8 cellular contexts compared by ENCODE assay signal in genomic region chr1:8031176-8031785, GRCh38. TPM values are rescaled to one million over a fixed set of nuclear protein-coding genes. Genes with fewer than 3 reads are reported as not detected.
A peak's percentile ranks its signal among the peaks of the same experiment; 100 is the strongest.
DNase-seq lines count a peak whose midpoint lies in the region; ATAC-seq and TF ChIP-seq lines count a peak whose summit lies in the region.

No MANE protein-coding gene starts in this region.

- DNase-seq in CD4-positive, alpha-beta T cell, result peak in 2 of 10 experiments; percentile 6 to 17
- no peak for DNase-seq in HCT116 (ENCODE audit: low read depth, low spot score)
- DNase-seq in fibroblast of villous mesenchyme (ENCODE audit: low read depth), result peak; percentile 84
- DNase-seq in transverse colon, result no peak
- DNase-seq in stimulated activated CD4-positive, alpha-beta T cell treated with anti-CD3 and anti-CD28 coated beads, Interleukin-12 subunit alpha, Interleukin-12 subunit beta, amount 100 ng/mL, for 4 hours, result no peak

- peaks cover 6% of the 10 kb centered on the region for H3K4me1 Mint-ChIP-seq in CD4-positive, alpha-beta T cell (ENCODE audit: low read depth)

- H3K9me3 Mint-ChIP-seq in CD4-positive, alpha-beta T cell, result no peaks in the 10 kb centered on the region

- no TSS peak for BruUV-seq in HCT116 (replicated peaks; lab: Mats Ljungman, UMichigan)

- 74 to 80% methylated on average over 8 to 9 of the region's 9 CpGs for WGBS in transverse colon (ENCODE audit: low coverage in 1 of 2), 2 donors

- H3K79me2 ChIP-seq in HCT116 (ENCODE audit: insufficient read depth, low read length) (peaks cover 19% of the 10 kb centered on the region), SU-DHL-6 (ENCODE audit: insufficient read depth, low read length) (no peaks in the 10 kb centered on the region)

- peak; percentile 90 for TF ChIP-seq CTCF in CD4-positive, alpha-beta T cell (IDR thresholded peaks at IDR 0.05)
- peak; percentile 55 to 63 (median 61); a peak in 5 of 6 replicates for TF ChIP-seq CTCF in HCT116 (IDR thresholded peaks at IDR 0.05 in 2 of 3, conservative IDR thresholded peaks at IDR 0.05 in 1 of 3; ENCODE audit: borderline replicate concordance in 1 of 3, insufficient read depth in 1 of 3, low read depth in 2 of 3, low read length in 2 of 3)
- TF ChIP-seq CTCF in SU-DHL-6 (IDR thresholded peaks at IDR 0.05; ENCODE audit: insufficient read depth, low read length, poor library complexity, severe bottlenecking), result peak; percentile 72
- TF ChIP-seq CTCF in fibroblast of villous mesenchyme (IDR thresholded peaks at IDR 0.05; ENCODE audit: insufficient read depth, low read depth, low read length), result peak; percentile 61
- TF ChIP-seq CTCF in transverse colon (IDR thresholded peaks at IDR 0.05), result peak; percentile 54 to 76 (median 65)

- in situ Hi-C loops in transverse colon (cut with MboI; ENCODE audit: low pct_ligation_motif_present in 1 of 4, low pct_unique_long_range_greater_than_20kb in 1 of 4, low sequenced_read_pairs in 3 of 4), result no loop called here

- no peaks in the 10 kb centered on the region for H3K36me3 Mint-ChIP-seq in CD4-positive, alpha-beta T cell (ENCODE audit: low read depth)

- H2AFZ ChIP-seq in HCT116 (ENCODE audit: low read depth, low read length, poor library complexity, severe bottlenecking), result no peak overlapping the region
- H2AFZ ChIP-seq in SU-DHL-6 (ENCODE audit: low read depth, low read length, severe bottlenecking), result no peak overlapping the region

- H3K4me3 Mint-ChIP-seq in CD4-positive, alpha-beta T cell, result no peak overlapping the region

- TF ChIP-seq POLR2A in HCT116 (IDR thresholded peaks at IDR 0.05; ENCODE audit: borderline replicate concordance, extremely low read depth, insufficient read depth, insufficient read length) (no peak), transverse colon (IDR thresholded peaks at IDR 0.05) (no peak)

- POLR2A ChIA-PET in CD4-positive, alpha-beta T cell (lab: Charles Lee), result interaction anchor here (1.1 to 1.7 kb wide), 2 partner anchors 316 to 318 kb away, joined by 3 read pairs; no protein-coding TSS in a partner anchor
- POLR2A ChIA-PET in HCT116 (lab: Charles Lee), result interaction anchor here (0.6 to 2.6 kb wide), 13 partner anchors 9 to 166 kb away, joined by 3 to 11 read pairs (median 4); no protein-coding TSS in a partner anchor

- no peak overlapping the region for H3K27ac Mint-ChIP-seq in CD4-positive, alpha-beta T cell

- H3K27ac ChIP-seq in CD4-positive, alpha-beta T cell (ENCODE audit: low read depth, low read length), result no peak overlapping the region
- peak overlapping the region; percentile 14 for H3K27ac ChIP-seq in HCT116 (ENCODE audit: low read depth, low read length)
- H3K27ac ChIP-seq in SU-DHL-6 (ENCODE audit: low read depth, low read length), result no peak overlapping the region
- no peak overlapping the region for H3K27ac ChIP-seq in transverse colon

- TF ChIP-seq RAD21 in HCT116 (IDR thresholded peaks at IDR 0.05; ENCODE audit: low read depth), result peak; percentile 89

- H3F3A ChIP-seq in SU-DHL-6 (ENCODE audit: insufficient read depth), result no peaks in the 10 kb centered on the region

- no peak for ATAC-seq in CD4-positive, alpha-beta T cell (ENCODE audit: poor library complexity)
- no peak for ATAC-seq in HCT116
- ATAC-seq in HG03521 (IDR thresholded peaks at IDR 0.05; ENCODE audit: unreplicated experiment), result no peak
- no peak for ATAC-seq in GM21447 (IDR thresholded peaks at IDR 0.05; ENCODE audit: unreplicated experiment)

- H4K20me1 ChIP-seq in HCT116 (ENCODE audit: insufficient read depth) (no peaks in the 10 kb centered on the region), SU-DHL-6 (ENCODE audit: low read depth, low read length) (no peaks in the 10 kb centered on the region)

- RAD21 ChIA-PET in HCT116 (lab: Charles Lee; ENCODE audit: low non-redundant PET in 1 of 2, low total read pairs in 2 of 2, uncharacterized antibody in 2 of 2, unreplicated experiment in 2 of 2), result interaction anchor here (0.6 to 1.1 kb wide), 2 partner anchors 67 to 283 kb away, joined by 3 read pairs; no protein-coding TSS in a partner anchor

- H3K4me3 ChIP-seq in HCT116 (replicated peaks in 1 of 2; ENCODE audit: low read depth in 1 of 2, low read length in 2 of 2) (no peak overlapping the region), SU-DHL-6 (ENCODE audit: insufficient read depth, low read length, poor library complexity, severe bottlenecking) (no peak overlapping the region), fibroblast of villous mesenchyme (ENCODE audit: low read depth, low read length) (no peak overlapping the region), transverse colon (no peak overlapping the region)

- intact Hi-C loops in CD4-positive, alpha-beta T cell (cut with DNase I, micrococcal nuclease), result loop anchor here (1.0 to 5.0 kb wide), 6 partner anchors 122 to 696 kb away; no protein-coding TSS in a partner anchor
- intact Hi-C loops in HCT116 (cut with micrococcal nuclease), result loop anchor here (1.0 kb wide), 1 partner anchor 283 kb away; no protein-coding TSS in a partner anchor
- intact Hi-C loops in transverse colon (cut with DNase I; ENCODE audit: low total_unique reads), result no loop called here

- no peaks in the 10 kb centered on the region for H3K36me3 ChIP-seq in HCT116 (ENCODE audit: control insufficient read depth in 1 of 2, insufficient read depth in 2 of 2, low read length in 2 of 2)
- H3K36me3 ChIP-seq in SU-DHL-6 (ENCODE audit: low read length), result no peaks in the 10 kb centered on the region
- no peaks in the 10 kb centered on the region for H3K36me3 ChIP-seq in transverse colon

- H3K9ac ChIP-seq in HCT116 (ENCODE audit: low read length) (no peak overlapping the region; the same call in 1 of the 2 replicates), SU-DHL-6 (ENCODE audit: low read length) (no peak overlapping the region)

- H3K4me2 ChIP-seq in HCT116 (ENCODE audit: low read length) (no peak overlapping the region), SU-DHL-6 (ENCODE audit: low read depth, low read length, poor library complexity, severe bottlenecking) (no peak overlapping the region)

- H3K27me3 ChIP-seq in CD4-positive, alpha-beta T cell (ENCODE audit: control insufficient read depth, insufficient read depth, low read length), result no peaks in the 10 kb centered on the region
- H3K27me3 ChIP-seq in HCT116 (ENCODE audit: insufficient read depth, low read length), result no peaks in the 10 kb centered on the region
- no peaks in the 10 kb centered on the region for H3K27me3 ChIP-seq in SU-DHL-6 (ENCODE audit: low read length)
- H3K27me3 ChIP-seq in transverse colon, result no peaks in the 10 kb centered on the region

- H3K4me1 ChIP-seq in HCT116 (ENCODE audit: control insufficient read depth in 1 of 2, insufficient read depth in 2 of 2, low read length in 2 of 2), result peaks cover 57 to 87% of the 10 kb centered on the region in 2 experiments
- H3K4me1 ChIP-seq in transverse colon, result peaks cover 13 to 38% (median 30%) of the 10 kb centered on the region in 4 donors

- H3K9me2 ChIP-seq in HCT116 (ENCODE audit: insufficient read depth) (no peaks in the 10 kb centered on the region), SU-DHL-6 (replicated peaks; ENCODE audit: insufficient read depth, low read length) (no peaks in the 10 kb centered on the region)

- H3K9me3 ChIP-seq in CD4-positive, alpha-beta T cell (ENCODE audit: control insufficient read depth, low read length), result no peaks in the 10 kb centered on the region
- H3K9me3 ChIP-seq in HCT116 (ENCODE audit: control insufficient read depth in 1 of 2, insufficient read depth in 1 of 2, low read depth in 1 of 2, low read length in 2 of 2) (no peaks in the 10 kb centered on the region), SU-DHL-6 (ENCODE audit: insufficient read depth, low read length) (no peaks in the 10 kb centered on the region), transverse colon (no peaks in the 10 kb centered on the region)

- CTCF ChIA-PET in CD4-positive, alpha-beta T cell (lab: Charles Lee), result interaction anchor here (0.8 to 3.2 kb wide), 7 partner anchors 9 to 412 kb away, joined by 3 to 16 read pairs (median 5); no protein-coding TSS in a partner anchor
- CTCF ChIA-PET in HCT116 (lab: Charles Lee), result interaction anchor here (0.9 to 3.9 kb wide), 13 partner anchors 9 to 285 kb away, joined by 3 to 22 read pairs (median 5); no protein-coding TSS in a partner anchor

- no peak for TF ChIP-seq EP300 in transverse colon (IDR thresholded peaks at IDR 0.05; ENCODE audit: low read depth)

- no peaks in the 10 kb centered on the region for H3K27me3 Mint-ChIP-seq in CD4-positive, alpha-beta T cell

TF ChIP-seq in HCT116, 20 proteins besides CTCF, POLR2A, EP300 and RAD21:
- TF ChIP-seq JUND (IDR thresholded peaks at IDR 0.05) (0 out of 2 replicates have a peak, but pooled peaks have one; percentile 9), SP1 (IDR thresholded peaks at IDR 0.05; ENCODE audit: low read depth) (0 out of 2 replicates have a peak, but pooled peaks have one; percentile 18), SIN3A (IDR thresholded peaks at IDR 0.05; ENCODE audit: low read depth) (no peak)
TF ChIP-seq in HCT116: peak in this region for 2.

RNA-seq across cellular contexts. Expression of gene ERRFI1, which starts 5.2 kb away (rescaled TPM):
- total RNA-seq in CD4-positive, alpha-beta T cell, result 1 to 10 TPM; 3.6 TPM
- total RNA-seq in HCT116 (2021; ENCODE audit: unreplicated experiment) (777 TPM), fibroblast of villous mesenchyme (34.8 and 70.4 TPM in 2 replicates), transverse colon (100 to 1,000 TPM in 1 of 4 donors, 10 to 100 TPM in 2, 1 to 10 TPM in 1; 10.0 to 101 (median 70.0) TPM)
- 536 and 725 TPM in 2 replicates for polyA plus RNA-seq in HCT116 (2012)
